12 cellular contexts compared by ENCODE assay signal in the genomic region with DNA sequence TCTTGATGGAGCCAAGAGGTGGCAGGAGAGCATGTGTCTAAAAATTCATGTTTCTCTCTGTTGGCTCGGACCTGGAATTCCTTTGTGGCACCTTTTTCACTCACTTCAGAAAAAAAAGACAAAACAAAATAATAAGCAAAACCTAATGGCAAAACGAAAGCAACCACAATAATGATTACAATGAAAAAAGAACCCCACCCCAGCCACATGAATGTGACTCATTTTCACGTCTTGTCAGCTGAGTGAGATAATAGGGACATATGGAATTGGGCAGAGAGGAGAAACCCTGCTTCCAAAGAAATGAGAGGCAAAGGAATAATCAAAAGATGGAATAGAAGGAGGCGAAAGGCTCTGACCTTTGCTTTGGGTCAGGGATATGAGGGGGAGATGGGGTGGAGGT.
"Had no signal": no experiment of that assay in that cellular context is flagged by ENCODE, and none has a peak within 500 bp of the region (broad histone marks: within the 10 kb centered on the region; RNA-seq: fewer than 3 reads in every experiment).

No MANE protein-coding gene starts in this region.

- ATAC-seq: activated naive CD8-positive, alpha-beta T cell treated with anti-CD3 and anti-CD28 coated beads, Interleukin-2, amount 50 U/mL, for 24 hours; stimulated activated memory B cell treated with anti-CD40 and anti-IgM and Interleukin-4, amounts not matched to agents 10 μg/mL and 1 μg/mL and 100 μg/mL, for 72 hours had no signal

- H2AFZ ChIP-seq: hepatocyte had no signal

- H3K4me1 ChIP-seq: tibial artery, vagina had no signal

- H3K9me3 Mint-ChIP-seq: activated B cell treated with CpG ODN at 0.5 μM for 24 hours; activated CD4-positive, alpha-beta T cell treated with anti-CD3 and anti-CD28 coated beads, Interleukin-2, amount 10 ng/mL, durations not matched to agents 24 days and 14 days; activated naive CD8-positive, alpha-beta T cell treated with anti-CD3 and anti-CD28 coated beads, Interleukin-2, amount 50 U/mL, for 24 hours; activated T-helper 1 cell treated with anti-CD3 and anti-CD28 coated beads, Interleukin-12 subunit alpha, Interleukin-12 subunit beta, Interleukin-2, Interleukin-4 antibody, amounts not matched to agents 30 ng/mL and 10 ng/mL and 1 ng/mL, durations not matched to agents 14 hours and 24 hours and 36 hours; stimulated activated memory B cell treated with anti-CD40 and anti-IgM and Interleukin-4, amounts not matched to agents 10 μg/mL and 1 μg/mL and 100 μg/mL, for 72 hours had no signal

- H3K4me1 Mint-ChIP-seq: activated B cell treated with CpG ODN at 0.5 μM for 24 hours; activated CD4-positive, alpha-beta T cell treated with anti-CD3 and anti-CD28 coated beads, Interleukin-2, amount 10 ng/mL, durations not matched to agents 24 days and 14 days; activated naive CD8-positive, alpha-beta T cell treated with anti-CD3 and anti-CD28 coated beads, Interleukin-2, amount 50 U/mL, for 24 hours; stimulated activated memory B cell treated with anti-CD40 and anti-IgM and Interleukin-4, amounts not matched to agents 10 μg/mL and 1 μg/mL and 100 μg/mL, for 72 hours had no signal

- H3K4me2 ChIP-seq: hepatocyte had no signal

- FAIRE-seq: astrocyte, colon, kidney had no signal

- H3K27me3 ChIP-seq: hepatocyte, vagina had no signal

- H3K79me2 ChIP-seq: hepatocyte had no signal

- H3K27ac ChIP-seq: hepatocyte, tibial artery, vagina had no signal

- H3K4me3 ChIP-seq: hepatocyte, tibial artery, vagina had no signal

- DNase-seq: activated B cell treated with CpG ODN at 0.5 μM for 24 hours; activated CD4-positive, alpha-beta T cell treated with anti-CD3 and anti-CD28 coated beads, Interleukin-2, amount 10 ng/mL, durations not matched to agents 24 days and 14 days; activated naive CD4-positive, alpha-beta T cell treated with Interleukin-2 at 50 U/mL for 16 hours; tibial artery had no signal

- H3K27ac Mint-ChIP-seq: activated B cell treated with CpG ODN at 0.5 μM for 24 hours; activated CD4-positive, alpha-beta T cell treated with anti-CD3 and anti-CD28 coated beads, Interleukin-2, amount 10 ng/mL, durations not matched to agents 24 days and 14 days; activated naive CD8-positive, alpha-beta T cell treated with anti-CD3 and anti-CD28 coated beads, Interleukin-2, amount 50 U/mL, for 24 hours; activated T-helper 1 cell treated with anti-CD3 and anti-CD28 coated beads, Interleukin-12 subunit alpha, Interleukin-12 subunit beta, Interleukin-2, Interleukin-4 antibody, amounts not matched to agents 30 ng/mL and 10 ng/mL and 1 ng/mL, durations not matched to agents 14 hours and 24 hours and 36 hours; stimulated activated memory B cell treated with anti-CD40 and anti-IgM and Interleukin-4, amounts not matched to agents 10 μg/mL and 1 μg/mL and 100 μg/mL, for 72 hours had no signal

- H3K9me3 ChIP-seq: tibial artery, vagina had no signal

- H3K36me3 Mint-ChIP-seq: stimulated activated memory B cell treated with anti-CD40 and anti-IgM and Interleukin-4, amounts not matched to agents 10 μg/mL and 1 μg/mL and 100 μg/mL, for 72 hours had no signal

- H3K36me3 ChIP-seq: tibial artery, vagina had no signal

- H3K4me3 Mint-ChIP-seq: activated B cell treated with CpG ODN at 0.5 μM for 24 hours; activated CD4-positive, alpha-beta T cell treated with anti-CD3 and anti-CD28 coated beads, Interleukin-2, amount 10 ng/mL, durations not matched to agents 24 days and 14 days; activated naive CD8-positive, alpha-beta T cell treated with anti-CD3 and anti-CD28 coated beads, Interleukin-2, amount 50 U/mL, for 24 hours; activated T-helper 1 cell treated with anti-CD3 and anti-CD28 coated beads, Interleukin-12 subunit alpha, Interleukin-12 subunit beta, Interleukin-2, Interleukin-4 antibody, amounts not matched to agents 30 ng/mL and 10 ng/mL and 1 ng/mL, durations not matched to agents 14 hours and 24 hours and 36 hours; stimulated activated memory B cell treated with anti-CD40 and anti-IgM and Interleukin-4, amounts not matched to agents 10 μg/mL and 1 μg/mL and 100 μg/mL, for 72 hours had no signal
